8 cellular contexts compared by ENCODE assay signal in the genomic region with DNA sequence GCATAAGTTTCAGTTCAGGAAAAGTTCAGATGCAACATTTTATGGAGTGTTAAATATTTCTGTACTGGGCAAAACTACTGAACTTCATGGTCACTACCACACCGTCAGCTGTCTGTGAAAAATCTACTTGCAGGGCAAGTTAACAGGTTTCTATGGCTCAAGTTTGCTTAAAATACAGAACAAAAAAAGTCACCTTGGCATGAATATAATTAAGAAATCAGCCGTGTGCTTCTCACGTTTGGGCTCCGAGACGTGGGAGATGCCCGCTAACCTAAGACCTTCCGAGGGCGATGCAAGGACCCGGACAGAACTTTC. TPM values are rescaled to one million over a fixed set of nuclear protein-coding genes. Genes with fewer than 3 reads are reported as not detected.
DNase-seq lines count a peak whose midpoint lies in the region; ATAC-seq and TF ChIP-seq lines count a peak whose summit lies in the region.

No MANE protein-coding gene starts in this region.

- no peak for ATAC-seq in activated naive CD8-positive, alpha-beta T cell treated with anti-CD3 and anti-CD28 coated beads, Interleukin-2, amount 50 U/mL, for 24 hours
- ATAC-seq in upper lobe of left lung (ENCODE audit: low FRiP score in 2 of 2), result no peak
- ATAC-seq in GM19324 (IDR thresholded peaks at IDR 0.05; ENCODE audit: low FRiP score, unreplicated experiment), result no peak
- ATAC-seq in HG03442 (IDR thresholded peaks at IDR 0.05; ENCODE audit: unreplicated experiment), result no peak

- H3K4me1 ChIP-seq in BE2C, result no peaks in the 10 kb centered on the region; the same call in 1 of the 2 replicates
- no peaks in the 10 kb centered on the region for H3K4me1 ChIP-seq in HEK293 (ENCODE audit: control insufficient read depth, insufficient read depth, low read length)
- peaks cover 9 to 42% (median 41%) of the 10 kb centered on the region in 4 donors for H3K4me1 ChIP-seq in liver (ENCODE audit: control insufficient read depth in 4 of 4, insufficient read depth in 4 of 4, low read length in 3 of 4)
- H3K4me1 ChIP-seq in upper lobe of left lung, result peaks cover 36 to 51% (median 39%) of the 10 kb centered on the region in 4 donors

- TF ChIP-seq EP300 in upper lobe of left lung (IDR thresholded peaks at IDR 0.05), result no peak

- no peak for TF ChIP-seq RAD21 in liver (IDR thresholded peaks at IDR 0.05)

- H3K9ac ChIP-seq in liver (ENCODE audit: low read depth in 1 of 2, low read length in 2 of 2), result peak overlapping the region; percentile 90 to 99

- H3K4me3 ChIP-seq in BE2C (ENCODE audit: low read depth, low read length) (peak overlapping the region; percentile 88), HEK293 (ENCODE audit: low read depth, low read length) (peak overlapping the region; percentile 63), liver (ENCODE audit: low read depth in 1 of 3, low read length in 3 of 3) (peak overlapping the region; percentile 45 to 99 (median 95)), upper lobe of left lung (peak overlapping the region; percentile 35 to 96 (median 90))

- DNase-seq in BE2C, result no peak
- no peak for DNase-seq in activated naive CD8-positive, alpha-beta T cell treated with anti-CD3 and anti-CD28 coated beads, Interleukin-2, amount 50 U/mL, for 24 hours
- no peak for DNase-seq in upper lobe of left lung
- no peak for DNase-seq in NCI-H1105 (lab: John Stamatoyannopoulos, UW)

- no peak for TF ChIP-seq CTCF in BE2C (IDR thresholded peaks at IDR 0.05; ENCODE audit: low read depth, low read length)
- no peak for TF ChIP-seq CTCF in HEK293 (tag by site-specific recombination; IDR thresholded peaks at IDR 0.05)
- TF ChIP-seq CTCF in liver (IDR thresholded peaks at IDR 0.05; ENCODE audit: low read depth, low read length, missing input control), result no peak
- TF ChIP-seq CTCF in upper lobe of left lung (IDR thresholded peaks at IDR 0.05), result no peak

- H3K27me3 ChIP-seq in BE2C (no peaks in the 10 kb centered on the region), liver (ENCODE audit: control insufficient read depth in 4 of 4, insufficient read depth in 4 of 4, low read length in 3 of 4) (no peaks in the 10 kb centered on the region), upper lobe of left lung (no peaks in the 10 kb centered on the region)

- H3K36me3 ChIP-seq in BE2C (no peaks in the 10 kb centered on the region), HEK293 (ENCODE audit: control insufficient read depth in 2 of 2, insufficient read depth in 1 of 2, low read length in 2 of 2) (no peaks in the 10 kb centered on the region), liver (ENCODE audit: control insufficient read depth in 4 of 4, insufficient read depth in 3 of 4, low read depth in 1 of 4, low read length in 3 of 4) (no peaks in the 10 kb centered on the region), upper lobe of left lung (no peaks in the 10 kb centered on the region)

- CTCF ChIA-PET in HEK293 (lab: Yijun Ruan, JAX), result interaction anchor here (1.2 kb wide), 1 partner anchor 12 kb away, joined by 3 read pairs; no protein-coding TSS in a partner anchor

- POLR2A ChIA-PET in HEK293 (lab: Yijun Ruan, JAX), result no interaction called here

- H3K9me3 ChIP-seq in BE2C (no peaks in the 10 kb centered on the region), HEK293 (ENCODE audit: control insufficient read depth, insufficient read depth, low read depth, low read length) (no peaks in the 10 kb centered on the region), liver (ENCODE audit: control insufficient read depth in 4 of 4, low read length in 3 of 4) (no peaks in the 10 kb centered on the region), upper lobe of left lung (no peaks in the 10 kb centered on the region)

- H3K27me3 Mint-ChIP-seq in activated naive CD8-positive, alpha-beta T cell treated with anti-CD3 and anti-CD28 coated beads, Interleukin-2, amount 50 U/mL, for 24 hours, result no peaks in the 10 kb centered on the region

- peaks cover 64% of the 10 kb centered on the region for H3K4me1 Mint-ChIP-seq in activated naive CD8-positive, alpha-beta T cell treated with anti-CD3 and anti-CD28 coated beads, Interleukin-2, amount 50 U/mL, for 24 hours

- H3K27ac Mint-ChIP-seq in activated naive CD8-positive, alpha-beta T cell treated with anti-CD3 and anti-CD28 coated beads, Interleukin-2, amount 50 U/mL, for 24 hours, result peak overlapping the region; percentile 88

- H3K27ac ChIP-seq in HEK293 (ENCODE audit: extremely low read depth, low read depth, low read length), result peak overlapping the region; percentile 95
- H3K27ac ChIP-seq in liver (ENCODE audit: low read depth in 1 of 2, low read length in 2 of 2), result peak overlapping the region; percentile 75 to 93
- peak overlapping the region; percentile 90 to 100 (median 94) for H3K27ac ChIP-seq in upper lobe of left lung

- 0% methylated on average over 9 of the region's 9 CpGs for WGBS in liver
- WGBS in upper lobe of left lung, 2 donors, result 0 to 1% methylated on average over 5 to 9 of the region's 9 CpGs

- H3K9me3 Mint-ChIP-seq in activated naive CD8-positive, alpha-beta T cell treated with anti-CD3 and anti-CD28 coated beads, Interleukin-2, amount 50 U/mL, for 24 hours, result no peaks in the 10 kb centered on the region

- peak overlapping the region; percentile 89 for H3K4me3 Mint-ChIP-seq in activated naive CD8-positive, alpha-beta T cell treated with anti-CD3 and anti-CD28 coated beads, Interleukin-2, amount 50 U/mL, for 24 hours

- peaks cover 16% of the 10 kb centered on the region for H3K36me3 Mint-ChIP-seq in activated naive CD8-positive, alpha-beta T cell treated with anti-CD3 and anti-CD28 coated beads, Interleukin-2, amount 50 U/mL, for 24 hours (ENCODE audit: low read depth)

- TF ChIP-seq POLR2A in upper lobe of left lung (IDR thresholded peaks at IDR 0.05), result no peak

TF ChIP-seq in HEK293, 187 proteins besides CTCF, POLR2A, EP300 and RAD21 (continues in another document):
- TF ChIP-seq ZNF514 (tag by site-specific recombination; IDR thresholded peaks at IDR 0.05) (no peak), ZNF335 (tag by site-specific recombination; conservative IDR thresholded peaks at IDR 0.05) (peak; percentile 64), HOXD13 (CRISPR knock-in tag; IDR thresholded peaks at IDR 0.05; ENCODE audit: borderline replicate concordance) (no peak), SALL2 (tag by site-specific recombination; IDR thresholded peaks at IDR 0.05; ENCODE audit: borderline replicate concordance) (no peak), ZNF157 (tag by site-specific recombination; IDR thresholded peaks at IDR 0.05) (no peak), ZNF530 (tag by site-specific recombination; IDR thresholded peaks at IDR 0.05; ENCODE audit: low read depth) (no peak)
- TF ChIP-seq, protein P1, sequence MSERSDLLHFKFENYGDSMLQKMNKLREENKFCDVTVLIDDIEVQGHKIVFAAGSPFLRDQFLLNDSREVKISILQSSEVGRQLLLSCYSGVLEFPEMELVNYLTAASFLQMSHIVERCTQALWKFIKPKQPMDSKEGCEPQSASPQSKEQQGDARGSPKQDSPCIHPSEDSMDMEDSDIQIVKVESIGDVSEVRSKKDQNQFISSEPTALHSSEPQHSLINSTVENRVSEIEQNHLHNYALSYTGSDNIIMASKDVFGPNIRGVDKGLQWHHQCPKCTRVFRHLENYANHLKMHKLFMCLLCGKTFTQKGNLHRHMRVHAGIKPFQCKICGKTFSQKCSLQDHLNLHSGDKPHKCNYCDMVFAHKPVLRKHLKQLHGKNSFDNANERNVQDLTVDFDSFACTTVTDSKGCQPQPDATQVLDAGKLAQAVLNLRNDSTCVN (tag by site-specific recombination; optimal IDR thresholded peaks at IDR 0.05), result peak; percentile 53
- TF ChIP-seq, protein P2, sequence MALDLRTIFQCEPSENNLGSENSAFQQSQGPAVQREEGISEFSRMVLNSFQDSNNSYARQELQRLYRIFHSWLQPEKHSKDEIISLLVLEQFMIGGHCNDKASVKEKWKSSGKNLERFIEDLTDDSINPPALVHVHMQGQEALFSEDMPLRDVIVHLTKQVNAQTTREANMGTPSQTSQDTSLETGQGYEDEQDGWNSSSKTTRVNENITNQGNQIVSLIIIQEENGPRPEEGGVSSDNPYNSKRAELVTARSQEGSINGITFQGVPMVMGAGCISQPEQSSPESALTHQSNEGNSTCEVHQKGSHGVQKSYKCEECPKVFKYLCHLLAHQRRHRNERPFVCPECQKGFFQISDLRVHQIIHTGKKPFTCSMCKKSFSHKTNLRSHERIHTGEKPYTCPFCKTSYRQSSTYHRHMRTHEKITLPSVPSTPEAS (tag by site-specific recombination; IDR thresholded peaks at IDR 0.05), result no peak

TF ChIP-seq in liver, 16 proteins besides CTCF, POLR2A, EP300 and RAD21:
- TF ChIP-seq GABPA (IDR thresholded peaks at IDR 0.05 in 1 of 2, conservative IDR thresholded peaks at IDR 0.05 in 1 of 2), result no peak
- TF ChIP-seq HNF4A (conservative IDR thresholded peaks at IDR 0.05), result no peak
- TF ChIP-seq, protein P3, sequence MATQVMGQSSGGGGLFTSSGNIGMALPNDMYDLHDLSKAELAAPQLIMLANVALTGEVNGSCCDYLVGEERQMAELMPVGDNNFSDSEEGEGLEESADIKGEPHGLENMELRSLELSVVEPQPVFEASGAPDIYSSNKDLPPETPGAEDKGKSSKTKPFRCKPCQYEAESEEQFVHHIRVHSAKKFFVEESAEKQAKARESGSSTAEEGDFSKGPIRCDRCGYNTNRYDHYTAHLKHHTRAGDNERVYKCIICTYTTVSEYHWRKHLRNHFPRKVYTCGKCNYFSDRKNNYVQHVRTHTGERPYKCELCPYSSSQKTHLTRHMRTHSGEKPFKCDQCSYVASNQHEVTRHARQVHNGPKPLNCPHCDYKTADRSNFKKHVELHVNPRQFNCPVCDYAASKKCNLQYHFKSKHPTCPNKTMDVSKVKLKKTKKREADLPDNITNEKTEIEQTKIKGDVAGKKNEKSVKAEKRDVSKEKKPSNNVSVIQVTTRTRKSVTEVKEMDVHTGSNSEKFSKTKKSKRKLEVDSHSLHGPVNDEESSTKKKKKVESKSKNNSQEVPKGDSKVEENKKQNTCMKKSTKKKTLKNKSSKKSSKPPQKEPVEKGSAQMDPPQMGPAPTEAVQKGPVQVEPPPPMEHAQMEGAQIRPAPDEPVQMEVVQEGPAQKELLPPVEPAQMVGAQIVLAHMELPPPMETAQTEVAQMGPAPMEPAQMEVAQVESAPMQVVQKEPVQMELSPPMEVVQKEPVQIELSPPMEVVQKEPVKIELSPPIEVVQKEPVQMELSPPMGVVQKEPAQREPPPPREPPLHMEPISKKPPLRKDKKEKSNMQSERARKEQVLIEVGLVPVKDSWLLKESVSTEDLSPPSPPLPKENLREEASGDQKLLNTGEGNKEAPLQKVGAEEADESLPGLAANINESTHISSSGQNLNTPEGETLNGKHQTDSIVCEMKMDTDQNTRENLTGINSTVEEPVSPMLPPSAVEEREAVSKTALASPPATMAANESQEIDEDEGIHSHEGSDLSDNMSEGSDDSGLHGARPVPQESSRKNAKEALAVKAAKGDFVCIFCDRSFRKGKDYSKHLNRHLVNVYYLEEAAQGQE (IDR thresholded peaks at IDR 0.05), result no peak
- TF ChIP-seq TAF1 (conservative IDR thresholded peaks at IDR 0.05), result peak; percentile 8
TF ChIP-seq in liver: peak in this region for 1.

RNA-seq across cellular contexts. Expression of gene TAPT1, which starts 0.6 kb away (rescaled TPM):
- polyA plus RNA-seq in BE2C (2012; ENCODE audit: insufficient read depth, insufficient read length, low read depth), result 18.3 TPM
- 10 to 100 TPM; 29.4 to 53.7 TPM for total RNA-seq in liver
- 10 to 100 TPM; 12.2 to 14.8 TPM for polyA plus RNA-seq in liver
- total RNA-seq in upper lobe of left lung, result 10 to 100 TPM; 22.3 to 79.0 (median 48.1) TPM
